Comparison of ENCODE assay signal across 8 cellular contexts in genomic region chr22:35299717-35300497, GRCh38.
A peak's percentile ranks its signal among the peaks of the same experiment; 100 is the strongest.
DNase-seq lines count a peak whose midpoint lies in the region; ATAC-seq and FAIRE-seq lines count a peak whose summit lies in the region.

TSS of gene TOM1 (plus strand) at chr22:35299894. CDS start at chr22:35299929, 35 bp downstream.

- FAIRE-seq in GM19239 (lab: Jason Lieb, UNC), result peak; percentile 96

- H3K27ac ChIP-seq in cingulate gyrus (ENCODE audit: low read depth, low read length), result peak within 1 kb of the TSS; percentile 97

- peak; percentile 89 for ATAC-seq in HG03457 (IDR thresholded peaks at IDR 0.05; ENCODE audit: unreplicated experiment)

- DNase-seq in Ammon's horn (ENCODE audit: low spot score), result peak; percentile 98
- peak; percentile 86 for DNase-seq in GM19239 (ENCODE audit: insufficient read length, low spot score)
- DNase-seq in NCI-H524 treated with DMSO at 0.1 percent for 48 hours (lab: John Stamatoyannopoulos, UW), result peak; percentile 89
- DNase-seq in activated CD4-positive, alpha-beta T cell treated with anti-CD3 and anti-CD28 coated beads for 4 hours, result peak; percentile 98 to 99
- DNase-seq in kidney glomerular epithelial cell (lab: John Stamatoyannopoulos, UW), result peak; percentile 95
- DNase-seq in stimulated activated CD4-positive, alpha-beta T cell treated with anti-CD3 and anti-CD28 coated beads, Interleukin-1b, Interleukin-23, amount 100 ng/mL, for 1 hour (ENCODE audit: low read depth in 2 of 2), result peak; percentile 95 to 96

Comparison
In these comparisons a context has a peak if more than half of its experiments do, and no peak if none do; other contexts are left out.
1. Peak in every context shown above with its lines: DNase-seq, ATAC-seq and H3K27ac ChIP-seq.